Comparison of ENCODE assay signal across 29 cellular contexts in the genomic region with DNA sequence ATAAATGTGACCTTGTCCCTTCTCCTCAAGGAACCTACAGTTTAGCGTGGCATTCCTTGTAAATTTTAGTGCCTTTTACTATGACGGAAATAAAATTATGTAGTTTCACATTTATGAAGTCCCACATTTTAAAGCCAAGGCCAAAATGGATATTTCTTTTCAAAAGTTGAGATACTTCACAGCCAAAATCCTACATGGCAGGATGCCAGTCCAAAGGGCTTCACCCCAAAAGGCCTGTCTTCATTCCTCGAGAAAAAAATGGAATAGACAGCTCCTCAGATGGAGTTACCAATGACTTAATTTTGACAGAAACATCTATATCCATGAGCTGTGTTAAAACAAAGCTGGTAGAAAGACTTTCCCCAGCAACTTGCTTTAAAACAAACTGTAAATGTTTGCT.
"Had no signal": no experiment of that assay in that cellular context is flagged by ENCODE, and none has a peak within 500 bp of the region (broad histone marks: within the 10 kb centered on the region; RNA-seq: fewer than 3 reads in every experiment).

No MANE protein-coding gene starts in this region.

- H3K4me3 ChIP-seq: adrenal gland, ascending aorta, body of pancreas, breast epithelium, cardiac muscle cell had no signal

- H3K27me3 ChIP-seq: adrenal gland, ascending aorta, body of pancreas, brain microvascular endothelial cell, breast epithelium, cardiac muscle cell had no signal

- H3K27ac ChIP-seq: adrenal gland, ascending aorta, body of pancreas, brain microvascular endothelial cell, breast epithelium, cardiac muscle cell had no signal

- DNase-seq: activated effector memory CD4-positive, alpha-beta T cell treated with anti-CD3 and anti-CD28 coated beads, Interleukin-2, amount 50 U/mL, for 16 hours; activated effector memory CD4-positive, alpha-beta T cell treated with Interleukin-2 at 50 U/mL for 16 hours; activated gamma-delta T cell; activated gamma-delta T cell treated with Interleukin-2 at 50 U/mL for 16 hours; activated naive CD4-positive, alpha-beta T cell; activated naive CD4-positive, alpha-beta T cell treated with anti-CD3 and anti-CD28 coated beads for 36 hours; activated naive CD4-positive, alpha-beta T cell treated with anti-CD3 and anti-CD28 coated beads, Interleukin-2, amount 10 ng/mL, durations not matched to agents 7 days and 5 days; activated naive CD4-positive, alpha-beta T cell treated with anti-CD3 and anti-CD28 coated beads, Interleukin-2, amount 50 U/mL, for 16 hours; activated naive CD4-positive, alpha-beta T cell treated with Interleukin-2 at 50 U/mL for 16 hours; activated naive CD8-positive, alpha-beta T cell treated with anti-CD3 and anti-CD28 coated beads for 36 hours; activated naive CD8-positive, alpha-beta T cell treated with anti-CD3 and anti-CD28 coated beads, Interleukin-2, amount 10 ng/mL, durations not matched to agents 7 days and 5 days; activated naive CD8-positive, alpha-beta T cell treated with anti-CD3 and anti-CD28 coated beads, Interleukin-2, amount 50 U/mL, for 24 hours; activated T-cell treated with anti-CD3 and anti-CD28 coated beads, Interleukin-2, amount 50 U/mL, for 24 hours; activated T-cell treated with anti-CD3 and anti-CD28 coated beads, Interleukin-2, amount 50 U/mL, for 4 hours; activated T-cell treated with anti-CD3 and anti-CD28 coated beads, Interleukin-2, amount 50 U/mL, for 48 hours; activated T-cell treated with anti-CD3 and anti-CD28 coated beads, Interleukin-2, amount 50 U/mL, for 72 hours; adrenal gland; amniotic stem cell; amygdala; anterior cingulate cortex; aorta; body of pancreas; brain microvascular endothelial cell; caudate nucleus; central memory CD4-positive, alpha-beta T cell; cerebellar nuclear complex had no signal

- H3K9me3 ChIP-seq: adrenal gland, ascending aorta, body of pancreas, breast epithelium had no signal

- H3K36me3 ChIP-seq: adrenal gland, ascending aorta, brain microvascular endothelial cell, breast epithelium, cardiac muscle cell had no signal

- H3K4me1 ChIP-seq: breast epithelium had no signal
